8 cellular contexts compared by ENCODE assay signal in genomic region chr10:100653957-100654834, GRCh38.
DNase-seq lines count a peak whose midpoint lies in the region; ATAC-seq, FAIRE-seq and TF ChIP-seq lines count a peak whose summit lies in the region.

No MANE protein-coding gene starts in this region.

- TF ChIP-seq POLR2A in spleen (IDR thresholded peaks at IDR 0.05) (no peak), GM12892 (IDR thresholded peaks at IDR 0.05; ENCODE audit: low read depth, low read length) (no peak)

- TF ChIP-seq CTCF in GM23338 (conservative IDR thresholded peaks at IDR 0.05; ENCODE audit: low read depth in 2 of 2), result no peak
- TF ChIP-seq CTCF in spleen (IDR thresholded peaks at IDR 0.05 in 8 of 11, conservative IDR thresholded peaks at IDR 0.05 in 3 of 11), result no peak
- TF ChIP-seq CTCF in right atrium auricular region (IDR thresholded peaks at IDR 0.05), result no peak

- WGBS in ectodermal cell, 2 experiments, result 0% methylated on average over 64 of the region's 64 CpGs
- WGBS in spleen, 5 donors, result 1 to 2% (median 1%) methylated on average over 59 to 64 of the region's 64 CpGs

- peak; percentile 78 for DNase-seq in GM23338 (ENCODE audit: low spot score)
- peak; percentile 68 for DNase-seq in spleen
- DNase-seq in GM12892 (ENCODE audit: insufficient read length), result no peak
- DNase-seq in hepatic stellate cell (ENCODE audit: low spot score), result no peak
- no peak for DNase-seq in right atrium auricular region (ENCODE audit: low spot score)

- H3K4me3 ChIP-seq in GM23338, result peak overlapping the region; percentile 56
- H3K4me3 ChIP-seq in ectodermal cell (ENCODE audit: insufficient read depth, low read depth, low read length), result peak overlapping the region; percentile 33
- peak overlapping the region in 7 of 8 donors; percentile 11 to 64 (median 26) for H3K4me3 ChIP-seq in spleen
- peak overlapping the region in 1 of 2 donors; percentile 37 for H3K4me3 ChIP-seq in right atrium auricular region

- H3F3A ChIP-seq in GM23338 (replicated peaks; ENCODE audit: low read depth), result no peaks in the 10 kb centered on the region

- intact Hi-C loops in spleen (cut with DNase I; ENCODE audit: low total_unique reads), result no loop called here

- H2AFZ ChIP-seq in GM23338, result peak overlapping the region; percentile 78

- H3K27me3 Mint-ChIP-seq in GM23338 (ENCODE audit: insufficient read depth, low read depth, poor library complexity), result peaks cover 62% of the 10 kb centered on the region

- peaks cover 8% of the 10 kb centered on the region for H3K9me3 Mint-ChIP-seq in GM23338

- H3K79me2 ChIP-seq in GM23338 (replicated peaks; ENCODE audit: insufficient read depth), result no peaks in the 10 kb centered on the region

- H3K9me3 ChIP-seq in ectodermal cell (ENCODE audit: control insufficient read depth, low read length), result no peaks in the 10 kb centered on the region
- H3K9me3 ChIP-seq in spleen, result peaks cover 0 to 2% (median 0%) of the 10 kb centered on the region in 8 donors
- no peaks in the 10 kb centered on the region for H3K9me3 ChIP-seq in right atrium auricular region

- H3K4me1 ChIP-seq in GM23338 (ENCODE audit: insufficient read depth) (peaks cover 18% of the 10 kb centered on the region), ectodermal cell (ENCODE audit: control insufficient read depth, insufficient read depth, low read length) (peaks cover 24% of the 10 kb centered on the region), spleen (peaks cover 12 to 40% (median 32%) of the 10 kb centered on the region in 6 donors), right atrium auricular region (peaks cover 0 to 32% of the 10 kb centered on the region in 2 donors)

- peaks cover 73% of the 10 kb centered on the region for H3K27me3 ChIP-seq in GM23338 (ENCODE audit: insufficient read depth)
- H3K27me3 ChIP-seq in ectodermal cell (ENCODE audit: control insufficient read depth, insufficient read depth, low read length, poor library complexity, severe bottlenecking), result peaks cover 74% of the 10 kb centered on the region
- H3K27me3 ChIP-seq in spleen (replicated peaks in 1 of 7), result peaks cover 6 to 91% (median 70%) of the 10 kb centered on the region in 7 donors
- peaks cover 20 to 53% of the 10 kb centered on the region in 2 donors for H3K27me3 ChIP-seq in right atrium auricular region

- H3K36me3 ChIP-seq in GM23338 (ENCODE audit: insufficient read depth), result no peaks in the 10 kb centered on the region
- H3K36me3 ChIP-seq in ectodermal cell (ENCODE audit: control insufficient read depth, insufficient read depth, low read length), result no peaks in the 10 kb centered on the region
- no peaks in the 10 kb centered on the region for H3K36me3 ChIP-seq in spleen
- no peaks in the 10 kb centered on the region for H3K36me3 ChIP-seq in right atrium auricular region

- FAIRE-seq in GM12892 (lab: Jason Lieb, UNC), result no peak

- ATAC-seq in GM23338, result peak; percentile 41
- peak; percentile 41; the same call in 2 of the 3 replicates for ATAC-seq in SK-N-SH treated with all-trans-retinoic acid at 6 μM for 48 hours
- no peak for ATAC-seq in GM19324 (IDR thresholded peaks at IDR 0.05; ENCODE audit: low FRiP score, unreplicated experiment)

- no peaks in the 10 kb centered on the region; the same call in 1 of the 2 replicates for H4K20me1 ChIP-seq in GM23338 (replicated peaks; ENCODE audit: insufficient read depth)

- H3K4me3 Mint-ChIP-seq in GM23338, result peak overlapping the region; percentile 77

- H3K9me2 ChIP-seq in GM23338 (ENCODE audit: insufficient read depth), result no peaks in the 10 kb centered on the region

- peaks cover 3% of the 10 kb centered on the region; the same call in 1 of the 3 replicates for H3K36me3 Mint-ChIP-seq in GM23338 (ENCODE audit: low read depth)

- H3K27ac Mint-ChIP-seq in GM23338, result no peak overlapping the region

- peaks cover 25% of the 10 kb centered on the region for H3K4me1 Mint-ChIP-seq in GM23338

- H3K27ac ChIP-seq in GM23338 (ENCODE audit: low read depth) (no peak overlapping the region), ectodermal cell (ENCODE audit: insufficient read depth, low read depth, low read length, poor library complexity, severe bottlenecking) (no peak overlapping the region), spleen (no peak overlapping the region), right atrium auricular region (no peak overlapping the region)

- peak overlapping the region; percentile 85 for H3K4me2 ChIP-seq in GM23338

TF ChIP-seq in GM23338, 12 proteins besides CTCF, POLR2A, EP300 and RAD21:
- no peak for TF ChIP-seq STAT1 (IDR thresholded peaks at IDR 0.05; ENCODE audit: unreplicated experiment)
- TF ChIP-seq EZH2 (IDR thresholded peaks at IDR 0.05; ENCODE audit: low read depth, unreplicated experiment), result peak; percentile 37
TF ChIP-seq in GM23338: peak in this region for 1.

TF ChIP-seq in SK-N-SH treated with all-trans-retinoic acid at 6 μM for 48 hours, 23 proteins besides CTCF, POLR2A, EP300 and RAD21:
- TF ChIP-seq ESRRG (CRISPR knock-in tag; IDR thresholded peaks at IDR 0.05) (no peak), POU6F1 (CRISPR knock-in tag; IDR thresholded peaks at IDR 0.05; ENCODE audit: borderline replicate concordance, low read depth) (no peak), OSR1 (CRISPR knock-in tag; IDR thresholded peaks at IDR 0.05) (no peak), BACH2 (CRISPR knock-in tag; IDR thresholded peaks at IDR 0.05; ENCODE audit: borderline replicate concordance) (no peak), ZC3H10 (CRISPR knock-in tag; IDR thresholded peaks at IDR 0.05) (no peak), ZNF8 (CRISPR knock-in tag; IDR thresholded peaks at IDR 0.05) (no peak), TOX (CRISPR knock-in tag; IDR thresholded peaks at IDR 0.05; ENCODE audit: borderline replicate concordance) (no peak), PPARA (CRISPR knock-in tag; IDR thresholded peaks at IDR 0.05; ENCODE audit: borderline replicate concordance) (no peak), SNAI2 (CRISPR knock-in tag; IDR thresholded peaks at IDR 0.05) (no peak), CSRNP3 (CRISPR knock-in tag; IDR thresholded peaks at IDR 0.05) (no peak), CSDC2 (CRISPR knock-in tag; IDR thresholded peaks at IDR 0.05) (no peak), GLIS3 (CRISPR knock-in tag; IDR thresholded peaks at IDR 0.05) (no peak), ZFP30 (CRISPR knock-in tag; IDR thresholded peaks at IDR 0.05) (no peak), CREB5 (CRISPR knock-in tag; IDR thresholded peaks at IDR 0.05; ENCODE audit: low read depth) (no peak), ZFP3 (CRISPR knock-in tag; IDR thresholded peaks at IDR 0.05) (no peak), PATZ1 (CRISPR knock-in tag; IDR thresholded peaks at IDR 0.05; ENCODE audit: borderline replicate concordance) (no peak)

Comparison
In these comparisons a context has a peak if more than half of its experiments do, and no peak if none do; other contexts are left out.
1. DNase-seq: peak in GM23338 (single experiment) and spleen (single experiment); none in GM12892 (single experiment), hepatic stellate cell (single experiment) and right atrium auricular region (single experiment).